In genomic region chr4:27318740-27319139, GRCh38 we compare ENCODE assay signal across 9 cellular contexts.
DNase-seq lines count a peak whose midpoint lies in the region; ATAC-seq, FAIRE-seq and TF ChIP-seq lines count a peak whose summit lies in the region.
"Had no signal": no experiment of that assay in that cellular context is flagged by ENCODE, and none has a peak within 500 bp of the region (broad histone marks: within the 10 kb centered on the region; RNA-seq: fewer than 3 reads in every experiment).

No MANE protein-coding gene starts in this region.

- DNase-seq in GDM1 (lab: John Stamatoyannopoulos, UW) (peak; percentile 40), SKM-1 (lab: John Stamatoyannopoulos, UW; ENCODE audit: unreplicated experiment) (peak; percentile 54), head of caudate nucleus (peak in 30 of 42 donors; percentile 2 to 65 (median 27)), urothelium cell line (ENCODE audit: low spot score) (peak; percentile 51), GM12892 (ENCODE audit: insufficient read length) (no peak)
- DNase-seq in activated naive CD4-positive, alpha-beta T cell treated with anti-CD3 and anti-CD28 coated beads, Interleukin-2, amount 50 U/mL, for 16 hours = no peak

- TF ChIP-seq POLR2A in GM12892 (IDR thresholded peaks at IDR 0.05; ENCODE audit: low read depth, low read length) = no peak

- POLR2A ChIA-PET in HEK293 (lab: Yijun Ruan, JAX) = no interaction called here

- TF ChIP-seq CTCF in HEK293 (tag by site-specific recombination; IDR thresholded peaks at IDR 0.05) = no peak

- CTCF ChIA-PET in HEK293 (lab: Yijun Ruan, JAX) = interaction anchor here (0.7 to 2.5 kb wide), 5 partner anchors 34 to 270 kb away, joined by 3 to 15 read pairs (median 5); no protein-coding TSS in a partner anchor

- H3K27ac ChIP-seq in HEK293 (ENCODE audit: extremely low read depth, low read depth, low read length) = no peak overlapping the region
- H3K27ac ChIP-seq: heart left ventricle had no signal

- FAIRE-seq in urothelium cell line (lab: Jason Lieb, UNC) = no peak
- no peak for FAIRE-seq in GM12892 (lab: Jason Lieb, UNC)

- H3K4me3 ChIP-seq in HEK293 (ENCODE audit: low read depth, low read length) = no peak overlapping the region
- H3K4me3 ChIP-seq: heart left ventricle had no signal

- intact Hi-C loops in head of caudate nucleus (cut with DNase I) = no loop called here

- H3K36me3 ChIP-seq in HEK293 (ENCODE audit: control insufficient read depth in 2 of 2, insufficient read depth in 1 of 2, low read length in 2 of 2) = no peaks in the 10 kb centered on the region
- H3K36me3 ChIP-seq: heart left ventricle had no signal

- no peaks in the 10 kb centered on the region for H3K9me3 ChIP-seq in HEK293 (ENCODE audit: control insufficient read depth, insufficient read depth, low read depth, low read length)
- H3K9me3 ChIP-seq: heart left ventricle had no signal

- no peak for ATAC-seq in GM21529 (IDR thresholded peaks at IDR 0.05; ENCODE audit: unreplicated experiment)
- ATAC-seq: heart left ventricle had no signal

- no peaks in the 10 kb centered on the region for H3K4me1 ChIP-seq in HEK293 (ENCODE audit: control insufficient read depth, insufficient read depth, low read length)
- H3K4me1 ChIP-seq: heart left ventricle had no signal

TF ChIP-seq in HEK293, 187 proteins besides CTCF, POLR2A, EP300 and RAD21:
- TF ChIP-seq ZNF654 (tag by site-specific recombination; IDR thresholded peaks at IDR 0.05; ENCODE audit: low read depth) (peak; percentile 38), ZFP3 (tag by site-specific recombination; IDR thresholded peaks at IDR 0.05; ENCODE audit: low read depth) (no peak)

Comparison
In these comparisons a context has a peak if more than half of its experiments do, and no peak if none do; other contexts are left out.
1. DNase-seq: peak in GDM1 (single experiment), SKM-1 (single experiment), head of caudate nucleus (30 of 42) and urothelium cell line (single experiment); none in GM12892 (single experiment) and activated naive CD4-positive, alpha-beta T cell treated with anti-CD3 and anti-CD28 coated beads, Interleukin-2, amount 50 U/mL, for 16 hours (single experiment).